Comparison of ENCODE assay signal across 1 cellular context in the genomic region with DNA sequence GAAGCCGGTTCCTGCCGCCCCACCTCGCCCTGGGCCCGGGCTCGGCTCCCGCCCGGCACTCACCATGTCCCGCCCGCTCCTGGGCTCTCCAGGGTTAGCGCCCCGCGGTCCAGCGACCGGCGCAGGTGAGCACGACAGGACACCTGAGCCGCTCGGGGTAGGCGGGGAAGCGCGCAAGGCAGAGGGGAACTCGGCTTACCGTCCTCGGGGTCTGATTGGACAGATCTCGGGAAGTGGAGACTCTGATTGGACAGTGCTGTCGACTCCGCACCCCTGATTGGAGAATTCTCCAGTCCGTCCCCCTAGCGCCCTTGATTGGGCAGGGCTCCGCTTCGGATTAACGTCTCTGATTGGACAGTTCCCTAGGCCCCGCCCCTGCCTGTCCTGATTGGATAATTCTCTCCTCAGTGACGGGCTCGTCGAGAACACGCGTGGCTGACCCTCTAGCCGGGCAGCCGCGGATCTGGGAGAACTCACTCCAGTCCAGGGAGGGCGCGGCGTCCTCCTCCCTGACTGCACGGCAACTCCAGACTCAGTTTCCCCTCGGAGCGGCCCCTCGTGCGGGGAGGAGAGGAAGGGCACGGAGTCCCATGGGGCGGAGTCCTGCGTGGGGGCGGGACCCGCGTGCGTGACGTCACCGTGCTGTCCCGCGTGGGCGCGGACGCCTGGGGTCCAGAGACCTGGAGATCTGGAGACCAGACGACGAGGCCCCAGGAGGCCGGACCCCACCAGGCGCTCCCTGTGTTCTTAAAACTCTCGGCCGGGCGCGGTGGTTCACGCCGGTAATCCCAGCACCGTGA.
TF ChIP-seq lines count a peak whose summit lies in the region.

A gene (minus strand): TSS at position 197 of the 800 bp plus-strand sequence. CDS start 131 bp downstream, at position 66.

TF ChIP-seq in GM12878, 131 proteins besides CTCF, POLR2A, EP300 and RAD21 (continued from another document):
- TF ChIP-seq, protein P1, sequence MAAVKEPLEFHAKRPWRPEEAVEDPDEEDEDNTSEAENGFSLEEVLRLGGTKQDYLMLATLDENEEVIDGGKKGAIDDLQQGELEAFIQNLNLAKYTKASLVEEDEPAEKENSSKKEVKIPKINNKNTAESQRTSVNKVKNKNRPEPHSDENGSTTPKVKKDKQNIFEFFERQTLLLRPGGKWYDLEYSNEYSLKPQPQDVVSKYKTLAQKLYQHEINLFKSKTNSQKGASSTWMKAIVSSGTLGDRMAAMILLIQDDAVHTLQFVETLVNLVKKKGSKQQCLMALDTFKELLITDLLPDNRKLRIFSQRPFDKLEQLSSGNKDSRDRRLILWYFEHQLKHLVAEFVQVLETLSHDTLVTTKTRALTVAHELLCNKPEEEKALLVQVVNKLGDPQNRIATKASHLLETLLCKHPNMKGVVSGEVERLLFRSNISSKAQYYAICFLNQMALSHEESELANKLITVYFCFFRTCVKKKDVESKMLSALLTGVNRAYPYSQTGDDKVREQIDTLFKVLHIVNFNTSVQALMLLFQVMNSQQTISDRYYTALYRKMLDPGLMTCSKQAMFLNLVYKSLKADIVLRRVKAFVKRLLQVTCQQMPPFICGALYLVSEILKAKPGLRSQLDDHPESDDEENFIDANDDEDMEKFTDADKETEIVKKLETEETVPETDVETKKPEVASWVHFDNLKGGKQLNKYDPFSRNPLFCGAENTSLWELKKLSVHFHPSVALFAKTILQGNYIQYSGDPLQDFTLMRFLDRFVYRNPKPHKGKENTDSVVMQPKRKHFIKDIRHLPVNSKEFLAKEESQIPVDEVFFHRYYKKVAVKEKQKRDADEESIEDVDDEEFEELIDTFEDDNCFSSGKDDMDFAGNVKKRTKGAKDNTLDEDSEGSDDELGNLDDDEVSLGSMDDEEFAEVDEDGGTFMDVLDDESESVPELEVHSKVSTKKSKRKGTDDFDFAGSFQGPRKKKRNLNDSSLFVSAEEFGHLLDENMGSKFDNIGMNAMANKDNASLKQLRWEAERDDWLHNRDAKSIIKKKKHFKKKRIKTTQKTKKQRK (IDR thresholded peaks at IDR 0.05; ENCODE audit: low read depth, low read length), result peak; percentile 92
- TF ChIP-seq NR2F1 (conservative IDR thresholded peaks at IDR 0.05) (peak; percentile 55), BMI1 (IDR thresholded peaks at IDR 0.05; ENCODE audit: borderline replicate concordance) (no peak)
